In the genomic region with DNA sequence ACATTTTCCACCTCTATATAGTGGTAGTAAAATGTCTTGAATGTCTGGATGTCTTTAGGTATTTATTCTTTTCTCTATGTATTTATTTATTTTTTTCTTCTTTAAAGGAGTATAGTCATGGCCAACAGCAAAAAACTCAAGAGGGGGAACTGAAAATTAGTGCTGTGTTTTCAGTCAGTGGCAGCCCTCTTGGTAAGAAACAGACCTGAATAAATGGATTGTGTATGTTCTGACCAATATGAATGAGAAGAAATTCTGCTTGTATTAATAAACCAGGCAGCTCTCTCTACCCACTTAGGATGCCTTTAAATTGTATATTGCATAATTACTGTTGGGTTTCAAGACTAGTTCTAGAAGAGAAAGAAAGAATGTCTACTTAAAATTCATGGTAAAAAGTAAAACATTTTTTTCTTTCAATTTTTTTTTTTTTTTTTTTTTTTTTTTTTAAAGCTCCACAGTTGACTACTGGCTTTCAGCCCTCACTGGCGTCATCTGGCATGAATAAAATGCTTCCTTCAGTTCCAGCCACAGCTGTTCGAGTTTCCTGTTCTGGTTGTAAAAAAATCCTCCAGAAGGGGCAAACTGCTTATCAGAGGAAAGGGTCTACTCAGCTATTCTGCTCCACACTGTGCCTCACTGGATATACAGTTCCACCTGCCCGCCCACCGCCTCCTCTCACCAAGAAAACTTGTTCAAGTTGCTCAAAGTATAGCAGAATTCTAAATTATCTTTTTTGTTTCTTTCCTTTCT, we compare ENCODE assay signal across 8 cellular contexts.
A peak's percentile ranks its signal among the peaks of the same experiment; 100 is the strongest.
DNase-seq lines count a peak whose midpoint lies in the region; TF ChIP-seq lines count a peak whose summit lies in the region.

No MANE protein-coding gene starts in this region.

- no peaks in the 10 kb centered on the region for H3K9me3 ChIP-seq in transverse colon

- H3K4me3 ChIP-seq in transverse colon: no peak overlapping the region

- H3K27me3 ChIP-seq in transverse colon: no peaks in the 10 kb centered on the region

- in situ Hi-C loops in transverse colon (cut with MboI; ENCODE audit: low pct_ligation_motif_present in 1 of 4, low pct_unique_long_range_greater_than_20kb in 1 of 4, low sequenced_read_pairs in 3 of 4): no loop called here

- H3K36me3 ChIP-seq in transverse colon: no peaks in the 10 kb centered on the region

- no peak for TF ChIP-seq POLR2A in transverse colon (IDR thresholded peaks at IDR 0.05)

- TF ChIP-seq CTCF in transverse colon (IDR thresholded peaks at IDR 0.05): no peak

- 55 to 67% methylated on average over 3 to 4 of the region's 4 CpGs for WGBS in transverse colon (ENCODE audit: low coverage in 1 of 2), 2 donors

- no peaks in the 10 kb centered on the region for H3K4me1 ChIP-seq in transverse colon

- intact Hi-C loops in transverse colon (cut with DNase I; ENCODE audit: low total_unique reads): no loop called here

- H3K27ac ChIP-seq in transverse colon: peak overlapping the region in 3 of 4 donors; percentile 23 to 63 (median 37)

- no peak for TF ChIP-seq EP300 in transverse colon (IDR thresholded peaks at IDR 0.05; ENCODE audit: low read depth)

- DNase-seq in NCI-H2227 (lab: John Stamatoyannopoulos, UW; ENCODE audit: unreplicated experiment) (peak; percentile 7), NCI-H2227 treated with DMSO at 0.1 percent for 48 hours (lab: John Stamatoyannopoulos, UW) (no peak), anterior cingulate cortex (lab: John Stamatoyannopoulos, UW) (peak in 47 of 58 donors; percentile 1 to 81 (median 25)), hypothalamus (lab: John Stamatoyannopoulos, UW) (peak in 38 of 51 donors; percentile 1 to 65 (median 22)), transverse colon (peak; percentile 33), NCI-H345 (lab: John Stamatoyannopoulos, UW) (no peak), NCI-H1105 (lab: John Stamatoyannopoulos, UW) (no peak), NCI-H1105 treated with DMSO at 0.1 percent for 48 hours (lab: John Stamatoyannopoulos, UW) (no peak)

Comparison
In these comparisons a context has a peak if more than half of its experiments do, and no peak if none do; other contexts are left out.
1. DNase-seq: peak in NCI-H2227 (single experiment), anterior cingulate cortex (47 of 58), hypothalamus (38 of 51) and transverse colon (single experiment); none in NCI-H2227 treated with DMSO at 0.1 percent for 48 hours (single experiment), NCI-H345 (single experiment), NCI-H1105 (single experiment) and NCI-H1105 treated with DMSO at 0.1 percent for 48 hours (single experiment).